ENCODE assay signal across 16 cellular contexts in the genomic region with DNA sequence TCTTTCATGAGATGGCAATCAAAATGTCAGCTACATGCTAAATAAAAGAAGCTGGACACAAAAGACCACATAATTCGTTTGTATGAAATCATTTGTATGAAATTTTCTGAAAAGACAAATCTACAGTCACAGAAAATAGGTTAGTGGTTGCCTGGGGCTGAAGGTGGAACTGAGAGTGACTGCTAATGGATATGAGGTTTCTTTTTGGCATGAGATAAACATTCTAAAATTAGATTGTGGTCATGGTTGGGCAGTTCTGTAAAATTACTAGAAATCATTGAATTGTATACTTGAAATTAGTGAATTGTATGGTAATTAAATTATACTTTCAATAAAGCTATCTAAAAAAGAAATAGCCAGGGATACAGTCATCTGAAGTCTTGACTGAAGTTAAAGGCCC. TPM values are rescaled to one million over a fixed set of nuclear protein-coding genes. Genes with fewer than 3 reads are reported as not detected.
A peak's percentile ranks its signal among the peaks of the same experiment; 100 is the strongest.
DNase-seq lines count a peak whose midpoint lies in the region; ATAC-seq and TF ChIP-seq lines count a peak whose summit lies in the region.
"Had no signal": no experiment of that assay in that cellular context is flagged by ENCODE, and none has a peak within 500 bp of the region (broad histone marks: within the 10 kb centered on the region; RNA-seq: fewer than 3 reads in every experiment).

No MANE protein-coding gene starts in this region.

- peak overlapping the region; percentile 37; the same call in 1 of the 2 replicates for H3K4me2 ChIP-seq in BLaER1
- no peak overlapping the region for H3K4me2 ChIP-seq in trophoblast cell (ENCODE audit: low read length)

- CTCF ChIA-PET in CD8-positive, alpha-beta memory T cell (lab: Charles Lee), result no interaction called here

- no peaks in the 10 kb centered on the region for H3K9me3 Mint-ChIP-seq in CD8-positive, alpha-beta memory T cell
- H3K9me3 Mint-ChIP-seq in chondrocyte (ENCODE audit: low read depth), result no peaks in the 10 kb centered on the region
- H3K9me3 Mint-ChIP-seq: type B pancreatic cell had no signal

- H4K12ac ChIP-seq in trophoblast cell (ENCODE audit: low read depth, low read length), result no peak overlapping the region

- peak; percentile 24 for DNase-seq in NCI-H69 (lab: John Stamatoyannopoulos, UW)
- DNase-seq in CD8-positive, alpha-beta memory T cell, result no peak
- no peak for DNase-seq in chondrocyte (ENCODE audit: low spot score)
- DNase-seq in NCI-H510A (lab: John Stamatoyannopoulos, UW), result no peak
- DNase-seq in trophoblast cell, result no peak
- DNase-seq: ACHN; amygdala; IMR-90; mesendoderm; NCI-H1930; NK-92 treated with Interleukin-12 subunit alpha and Interleukin-12 subunit beta, amount 100 ng/mL, for 24 hours had no signal

- H3K36me3 ChIP-seq in BLaER1 (no peaks in the 10 kb centered on the region), trophoblast cell (ENCODE audit: control insufficient read depth in 1 of 2, insufficient read depth in 2 of 2, low read length in 2 of 2) (no peaks in the 10 kb centered on the region)
- H3K36me3 ChIP-seq in CD8-positive, alpha-beta memory T cell (ENCODE audit: insufficient read depth, low read length), result no peaks in the 10 kb centered on the region

- no peak overlapping the region for H2AK5ac ChIP-seq in trophoblast cell (ENCODE audit: low read length)

- H3K27me3 Mint-ChIP-seq in CD8-positive, alpha-beta memory T cell, result peaks cover 17 to 36% of the 10 kb centered on the region in 2 donors
- peaks cover 6% of the 10 kb centered on the region for H3K27me3 Mint-ChIP-seq in chondrocyte (ENCODE audit: low read depth)

- H3K9me3 ChIP-seq in BLaER1 (no peaks in the 10 kb centered on the region), trophoblast cell (ENCODE audit: insufficient read depth, low read depth, low read length) (no peaks in the 10 kb centered on the region)
- H3K9me3 ChIP-seq in CD8-positive, alpha-beta memory T cell (ENCODE audit: low read length), result no peaks in the 10 kb centered on the region

- no CpG with 5 or more reads among the region's 1 CpG for WGBS in trophoblast cell (ENCODE audit: extremely low coverage, insufficient coverage, insufficient read length)

- no peak overlapping the region for H3K4me3 Mint-ChIP-seq in CD8-positive, alpha-beta memory T cell
- no peak overlapping the region for H3K4me3 Mint-ChIP-seq in chondrocyte (ENCODE audit: unreplicated experiment)

- no peak overlapping the region for H3K14ac ChIP-seq in trophoblast cell (ENCODE audit: low read length)

- H3K79me1 ChIP-seq in trophoblast cell (ENCODE audit: low read length), result peaks cover 9% of the 10 kb centered on the region

- no peak overlapping the region for H3K18ac ChIP-seq in trophoblast cell (ENCODE audit: low read length)

- H3K27me3 ChIP-seq in BLaER1 (no peaks in the 10 kb centered on the region), trophoblast cell (ENCODE audit: insufficient read depth, low read length) (no peaks in the 10 kb centered on the region)
- H3K27me3 ChIP-seq in CD8-positive, alpha-beta memory T cell (ENCODE audit: insufficient read depth, low read length, poor library complexity, severe bottlenecking), result no peaks in the 10 kb centered on the region

- H3K4me3 ChIP-seq in BLaER1 (no peak overlapping the region), trophoblast cell (ENCODE audit: low read depth, low read length) (no peak overlapping the region)
- H3K4me3 ChIP-seq in CD8-positive, alpha-beta memory T cell (ENCODE audit: low read length), result no peak overlapping the region

- POLR2A ChIA-PET in CD8-positive, alpha-beta memory T cell (lab: Charles Lee), result no interaction called here

- peaks cover 0 to 2% (median 0%) of the 10 kb centered on the region in 3 donors for H3K36me3 Mint-ChIP-seq in CD8-positive, alpha-beta memory T cell
- H3K36me3 Mint-ChIP-seq in chondrocyte (ENCODE audit: low read depth), result no peaks in the 10 kb centered on the region
- H3K36me3 Mint-ChIP-seq: type B pancreatic cell had no signal

- H3K4ac ChIP-seq in trophoblast cell (ENCODE audit: low read depth, low read length), result no peak overlapping the region

- no peak overlapping the region for H4K91ac ChIP-seq in trophoblast cell (ENCODE audit: low read depth, low read length)

- no peak overlapping the region for H2BK120ac ChIP-seq in trophoblast cell (ENCODE audit: insufficient read depth, low read length, poor library complexity)

- no peak overlapping the region for H2AFZ ChIP-seq in trophoblast cell (ENCODE audit: insufficient read depth, low read length, poor library complexity)
- H2AFZ ChIP-seq: parathyroid adenoma had no signal

- 0 out of 2 replicates have a peak, but pooled peaks cover 10% of the 10 kb centered on the region for H4K20me1 ChIP-seq in BLaER1

- no peak overlapping the region for H3K23ac ChIP-seq in trophoblast cell (ENCODE audit: low read length)

- no peak overlapping the region for H3K27ac Mint-ChIP-seq in CD8-positive, alpha-beta memory T cell
- H3K27ac Mint-ChIP-seq in chondrocyte (ENCODE audit: unreplicated experiment), result no peak overlapping the region

- H3K4me1 ChIP-seq in BLaER1, result peaks cover 39% of the 10 kb centered on the region
- H3K4me1 ChIP-seq in CD8-positive, alpha-beta memory T cell (ENCODE audit: insufficient read depth, low read length), result peaks cover 7% of the 10 kb centered on the region
- H3K4me1 ChIP-seq in trophoblast cell (ENCODE audit: control insufficient read depth in 1 of 2, insufficient read depth in 2 of 2, low read length in 2 of 2), result no peaks in the 10 kb centered on the region

- no peak for TF ChIP-seq CTCF in chondrocyte (IDR thresholded peaks at IDR 0.05)

- peaks cover 14 to 33% (median 22%) of the 10 kb centered on the region in 3 donors for H3K4me1 Mint-ChIP-seq in CD8-positive, alpha-beta memory T cell
- peaks cover 22% of the 10 kb centered on the region for H3K4me1 Mint-ChIP-seq in chondrocyte (ENCODE audit: low read depth)

- H2BK5ac ChIP-seq in trophoblast cell (ENCODE audit: low read depth, low read length, poor library complexity), result no peak overlapping the region

- H3K27ac ChIP-seq in BLaER1 (no peak overlapping the region), trophoblast cell (ENCODE audit: low read depth, low read length) (no peak overlapping the region)
- H3K27ac ChIP-seq in CD8-positive, alpha-beta memory T cell (ENCODE audit: low read depth, low read length), result no peak overlapping the region
- H3K27ac ChIP-seq: parathyroid adenoma had no signal

- ATAC-seq in GM18861 (IDR thresholded peaks at IDR 0.05; ENCODE audit: unreplicated experiment), result peak; percentile 36
- ATAC-seq in HG02938 (IDR thresholded peaks at IDR 0.05; ENCODE audit: unreplicated experiment), result peak; percentile 50

- no peak overlapping the region for H2BK12ac ChIP-seq in trophoblast cell (ENCODE audit: low read length)

- no peak overlapping the region for H3K9ac ChIP-seq in BLaER1
- H3K9ac ChIP-seq in trophoblast cell (ENCODE audit: low read length), result no peak overlapping the region
- H3K9ac ChIP-seq: parathyroid adenoma had no signal

- peaks cover 5% of the 10 kb centered on the region for H3K79me2 ChIP-seq in trophoblast cell (ENCODE audit: control insufficient read depth, insufficient read depth, low read length, poor library complexity)

- H4K8ac ChIP-seq in trophoblast cell (ENCODE audit: low read depth, low read length), result no peak overlapping the region

RNA-seq across cellular contexts. Expression of a gene that starts 2.7 kb away (rescaled TPM):
- 1 to 10 TPM; 5.8 to 7.0 TPM for total RNA-seq in CD8-positive, alpha-beta memory T cell
- polyA plus RNA-seq in CD8-positive, alpha-beta memory T cell, result 0.61 TPM
- 20.0 to 25.0 TPM (median 20.7 TPM) in 3 replicates for total RNA-seq in chondrocyte
- polyA plus RNA-seq in trophoblast cell (2013), result 7.7 and 9.5 TPM in 2 replicates

RNA-seq across cellular contexts. Expression of a gene that starts 56.1 kb away (rescaled TPM):
- total RNA-seq in CD8-positive, alpha-beta memory T cell, result not detected
- polyA plus RNA-seq in CD8-positive, alpha-beta memory T cell, result not detected
- total RNA-seq in chondrocyte, result not detected in 3 replicates
- polyA plus RNA-seq in trophoblast cell (2013), result 12.5 and 13.4 TPM in 2 replicates
- total RNA-seq: IMR-90 had no signal
